ENCODE assay signal across 8 cellular contexts in the genomic region with DNA sequence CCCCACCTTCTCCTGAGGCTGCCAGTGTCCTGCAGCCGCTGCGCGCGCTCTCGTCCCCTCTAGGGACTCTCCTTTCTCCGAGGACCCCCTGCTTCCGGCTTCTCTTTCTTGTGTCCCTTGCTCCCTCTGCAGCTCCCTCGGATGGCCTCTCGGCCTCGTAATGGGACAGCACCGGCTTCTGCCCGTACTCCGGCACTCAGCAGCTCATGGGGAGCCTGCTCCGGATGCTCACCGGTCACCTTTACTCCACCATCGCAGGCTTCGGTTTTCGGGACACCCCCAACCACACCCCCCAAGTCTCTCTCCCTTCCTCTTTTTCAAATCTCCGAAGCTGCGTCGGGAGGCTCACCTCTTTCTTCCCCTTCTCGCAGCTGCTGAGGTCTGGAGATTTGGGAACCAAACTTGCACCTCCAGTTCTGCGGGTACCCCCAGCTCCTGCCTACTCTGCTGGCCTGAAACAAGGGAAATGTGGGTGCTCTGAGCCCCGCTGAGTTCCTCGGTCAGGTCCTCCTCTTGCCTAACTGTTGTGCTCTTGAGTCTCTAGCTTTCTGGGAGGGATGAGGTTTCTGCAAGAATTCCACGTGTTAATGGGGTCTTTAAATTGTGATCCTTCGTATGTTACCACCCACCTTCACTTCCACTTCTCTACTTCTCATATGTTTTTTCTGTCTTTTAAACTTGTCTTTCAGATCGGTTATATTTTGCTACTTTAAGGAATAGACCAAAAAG. TPM values are rescaled to one million over a fixed set of nuclear protein-coding genes. Genes with fewer than 3 reads are reported as not detected.
DNase-seq lines count a peak whose midpoint lies in the region; ATAC-seq and TF ChIP-seq lines count a peak whose summit lies in the region.

No MANE protein-coding gene starts in this region.

- peak overlapping the region; percentile 86 to 91 for H3K27ac ChIP-seq in testis

- peaks cover 5% of the 10 kb centered on the region for H3K4me1 ChIP-seq in mucosa of descending colon (ENCODE audit: low read depth)
- H3K4me1 ChIP-seq in testis, result peaks cover 9% of the 10 kb centered on the region

- H3K4me3 ChIP-seq in MG63 (peak overlapping the region; percentile 77), mucosa of descending colon (peak overlapping the region; percentile 46), testis (peak overlapping the region; percentile 85)

- ATAC-seq in GM21723 (IDR thresholded peaks at IDR 0.05; ENCODE audit: unreplicated experiment) (peak; percentile 39), mucosa of descending colon (peak; percentile 9)
- ATAC-seq in effector memory CD8-positive, alpha-beta T cell (replicated peaks), result peak; percentile 1

- peaks cover 48% of the 10 kb centered on the region for H3K4me1 Mint-ChIP-seq in activated CD4-positive, alpha-beta T cell treated with anti-CD3 and anti-CD28 coated beads, Interleukin-2, amount 10 ng/mL, durations not matched to agents 7 days and 5 days
- H3K4me1 Mint-ChIP-seq in effector memory CD8-positive, alpha-beta T cell (ENCODE audit: low read depth in 2 of 2), result peaks cover 44 to 59% of the 10 kb centered on the region in 2 donors

- H3K36me3 ChIP-seq in MG63, result no peaks in the 10 kb centered on the region
- H3K36me3 ChIP-seq in mucosa of descending colon (ENCODE audit: low read depth), result no peaks in the 10 kb centered on the region
- H3K36me3 ChIP-seq in testis (ENCODE audit: low read depth, missing control alignments), result no peaks in the 10 kb centered on the region

- TF ChIP-seq POLR2A in testis (IDR thresholded peaks at IDR 0.05), result no peak

- DNase-seq in EH (ENCODE audit: low read depth) (peak; percentile 31), MG63 (peak; percentile 10), mucosa of descending colon (peak; percentile 51 to 76 (median 65)), testis (peak; percentile 51), NCI-H187 treated with DMSO at 0.1 percent for 48 hours (lab: John Stamatoyannopoulos, UW) (no peak)
- DNase-seq in activated CD4-positive, alpha-beta T cell treated with anti-CD3 and anti-CD28 coated beads, Interleukin-2, amount 10 ng/mL, durations not matched to agents 7 days and 5 days, result peak; percentile 41
- DNase-seq in effector memory CD8-positive, alpha-beta T cell, result peak; percentile 25 to 33 (median 31)

- no peak for TF ChIP-seq CTCF in mucosa of descending colon (IDR thresholded peaks at IDR 0.05)
- no peak for TF ChIP-seq CTCF in testis (IDR thresholded peaks at IDR 0.05)

- POLR2A ChIA-PET in activated CD4-positive, alpha-beta T cell treated with anti-CD3 and anti-CD28 coated beads, Interleukin-2, amount 10 ng/mL, durations not matched to agents 7 days and 5 days (lab: Charles Lee), result interaction anchor here (0.6 to 1.1 kb wide), 4 partner anchors 87 to 383 kb away, joined by 3 to 18 read pairs (median 4); no protein-coding TSS in a partner anchor

- peak overlapping the region; percentile 91 for H3K4me3 Mint-ChIP-seq in activated CD4-positive, alpha-beta T cell treated with anti-CD3 and anti-CD28 coated beads, Interleukin-2, amount 10 ng/mL, durations not matched to agents 7 days and 5 days
- peak overlapping the region; percentile 95 to 98 for H3K4me3 Mint-ChIP-seq in effector memory CD8-positive, alpha-beta T cell

- CTCF ChIA-PET in activated CD4-positive, alpha-beta T cell treated with anti-CD3 and anti-CD28 coated beads, Interleukin-2, amount 10 ng/mL, durations not matched to agents 7 days and 5 days (lab: Charles Lee), result interaction anchor here (0.6 to 3.5 kb wide), 9 partner anchors 9 to 111 kb away, joined by 3 to 11 read pairs (median 3); partner anchors contain the start of gene RTCA

- H3K27me3 ChIP-seq in MG63 (no peaks in the 10 kb centered on the region), testis (no peaks in the 10 kb centered on the region)

- 1% methylated on average over 28 of the region's 28 CpGs for WGBS in testis, 2 donors

- H3K36me3 Mint-ChIP-seq in activated CD4-positive, alpha-beta T cell treated with anti-CD3 and anti-CD28 coated beads, Interleukin-2, amount 10 ng/mL, durations not matched to agents 7 days and 5 days (ENCODE audit: low read depth), result peaks cover 47% of the 10 kb centered on the region
- peaks cover 61% of the 10 kb centered on the region for H3K36me3 Mint-ChIP-seq in effector memory CD8-positive, alpha-beta T cell (ENCODE audit: insufficient read depth)

- H3K27ac Mint-ChIP-seq in activated CD4-positive, alpha-beta T cell treated with anti-CD3 and anti-CD28 coated beads, Interleukin-2, amount 10 ng/mL, durations not matched to agents 7 days and 5 days, result peak overlapping the region; percentile 94
- peak overlapping the region; percentile 93 to 96 for H3K27ac Mint-ChIP-seq in effector memory CD8-positive, alpha-beta T cell

- no peaks in the 10 kb centered on the region for H3K27me3 Mint-ChIP-seq in activated CD4-positive, alpha-beta T cell treated with anti-CD3 and anti-CD28 coated beads, Interleukin-2, amount 10 ng/mL, durations not matched to agents 7 days and 5 days
- no peaks in the 10 kb centered on the region for H3K27me3 Mint-ChIP-seq in effector memory CD8-positive, alpha-beta T cell

- no peaks in the 10 kb centered on the region for H3K9me3 ChIP-seq in MG63
- no peaks in the 10 kb centered on the region for H3K9me3 ChIP-seq in mucosa of descending colon
- H3K9me3 ChIP-seq in testis, result no peaks in the 10 kb centered on the region

- H3K9me3 Mint-ChIP-seq in activated CD4-positive, alpha-beta T cell treated with anti-CD3 and anti-CD28 coated beads, Interleukin-2, amount 10 ng/mL, durations not matched to agents 7 days and 5 days, result no peaks in the 10 kb centered on the region
- H3K9me3 Mint-ChIP-seq in effector memory CD8-positive, alpha-beta T cell, result no peaks in the 10 kb centered on the region

- intact Hi-C loops in mucosa of descending colon (cut with DNase I, micrococcal nuclease) (no loop called here), testis (cut with DNase I; ENCODE audit: low total_unique reads) (no loop called here)

RNA-seq across cellular contexts. Expression of gene CDC14A, which starts 0.9 kb away (rescaled TPM):
- total RNA-seq in MG63 (2014; rRNA removed; shearing (Covaris generic); ENCODE audit: low replicate concordance), result 0.46 and 2.2 TPM in 2 replicates
- 10 to 100 TPM; 39.9 to 43.3 TPM for total RNA-seq in activated CD4-positive, alpha-beta T cell treated with anti-CD3 and anti-CD28 coated beads, Interleukin-2, amount 10 ng/mL, durations not matched to agents 7 days and 5 days
- total RNA-seq in mucosa of descending colon, result 10 to 100 TPM; 15.6 to 34.3 (median 18.5) TPM
- total RNA-seq in testis, result 10 to 100 TPM; 28.3 to 40.6 TPM
- 55.9 TPM for polyA plus RNA-seq in testis (ENCODE audit: insufficient read depth, low read depth, low replicate concordance)
